8 cellular contexts compared by ENCODE assay signal in genomic region chr1:207336559-207337467, GRCh38. TPM values are rescaled to one million over a fixed set of nuclear protein-coding genes. Genes with fewer than 3 reads are reported as not detected.
DNase-seq lines count a peak whose midpoint lies in the region; ATAC-seq and TF ChIP-seq lines count a peak whose summit lies in the region.

No MANE protein-coding gene starts in this region.

- no peaks in the 10 kb centered on the region for H3K27me3 ChIP-seq in Peyer's patch
- no peaks in the 10 kb centered on the region for H3K27me3 ChIP-seq in thymus (ENCODE audit: control insufficient read depth, insufficient read depth)

- peak overlapping the region; percentile 36 to 75 (median 68) for H3K27ac ChIP-seq in Peyer's patch
- H3K27ac ChIP-seq in thymus (ENCODE audit: low read depth) = peak overlapping the region; percentile 88

- peaks cover 0 to 5% (median 0%) of the 10 kb centered on the region in 4 donors for H3K4me1 ChIP-seq in Peyer's patch
- peaks cover 15% of the 10 kb centered on the region for H3K4me1 ChIP-seq in thymus (ENCODE audit: control insufficient read depth, insufficient read depth, low read length)

- TF ChIP-seq CTCF in Peyer's patch (IDR thresholded peaks at IDR 0.05) = peak in 1 of 6 experiments; percentile 3
- TF ChIP-seq CTCF in nephron progenitor cell (IDR thresholded peaks at IDR 0.05) = no peak

- peaks cover 19% of the 10 kb centered on the region for H3K9me3 Mint-ChIP-seq in nephron progenitor cell

- no peaks in the 10 kb centered on the region for H3K27me3 Mint-ChIP-seq in nephron progenitor cell (ENCODE audit: low read depth, poor library complexity)

- peaks cover 49% of the 10 kb centered on the region for H3K36me3 Mint-ChIP-seq in nephron progenitor cell (ENCODE audit: low read depth)

- no peak for TF ChIP-seq POLR2A in Peyer's patch (IDR thresholded peaks at IDR 0.05)

- H3K4me1 Mint-ChIP-seq in nephron progenitor cell = no peaks in the 10 kb centered on the region

- peak; percentile 1 for ATAC-seq in HG03025 (IDR thresholded peaks at IDR 0.05; ENCODE audit: low FRiP score, unreplicated experiment)
- ATAC-seq in esophagus mucosa = peak; percentile 48

- H3K27ac Mint-ChIP-seq in nephron progenitor cell = no peak overlapping the region

- 51% methylated on average over 3 of the region's 3 CpGs for WGBS in thymus

- H3K9me3 ChIP-seq in Peyer's patch = no peaks in the 10 kb centered on the region
- no peaks in the 10 kb centered on the region for H3K9me3 ChIP-seq in thymus (ENCODE audit: control insufficient read depth)

- peak; percentile 14 to 69 (median 33) for DNase-seq in stimulated activated CD4-positive, alpha-beta T cell treated with anti-CD3 and anti-CD28 coated beads, Interleukin-12 subunit alpha, Interleukin-12 subunit beta, amount 100 ng/mL, for 48 hours (ENCODE audit: low read depth in 2 of 3, low spot score in 1 of 3)
- no peak for DNase-seq in stimulated activated CD4-positive, alpha-beta T cell treated with anti-CD3 and anti-CD28 coated beads, Interleukin-4, amount 100 ng/mL, for 1 hour
- DNase-seq in Peyer's patch (peak in 2 of 3 donors; percentile 24 to 53), ureter (ENCODE audit: low spot score) (no peak), nephron progenitor cell (no peak)

- H3K4me3 ChIP-seq in Peyer's patch (no peak overlapping the region), thymus (ENCODE audit: low read length) (no peak overlapping the region)

- H3K36me3 ChIP-seq in Peyer's patch (peaks cover 0 to 34% (median 0%) of the 10 kb centered on the region in 3 donors), thymus (ENCODE audit: control insufficient read depth, insufficient read depth) (peaks cover 6% of the 10 kb centered on the region)

- H3K4me3 Mint-ChIP-seq in nephron progenitor cell = no peak overlapping the region

RNA-seq across cellular contexts. Expression of gene CD55, which starts 15.3 kb away (rescaled TPM):
- 10 to 100 TPM; 28.5 to 49.5 (median 41.7) TPM for total RNA-seq in Peyer's patch
- 54.1 TPM for total RNA-seq in esophagus mucosa
- 47.3 TPM for polyA plus RNA-seq in thymus
- 89.0 TPM for total RNA-seq in ureter

Comparison
In these comparisons a context has a peak if more than half of its experiments do, and no peak if none do; other contexts are left out.
1. DNase-seq: peak in stimulated activated CD4-positive, alpha-beta T cell treated with anti-CD3 and anti-CD28 coated beads, Interleukin-12 subunit alpha, Interleukin-12 subunit beta, amount 100 ng/mL, for 48 hours (3 of 3) and Peyer's patch (2 of 3); none in stimulated activated CD4-positive, alpha-beta T cell treated with anti-CD3 and anti-CD28 coated beads, Interleukin-4, amount 100 ng/mL, for 1 hour (single experiment), ureter (single experiment) and nephron progenitor cell (single experiment).